ENCODE assay signal across 9 cellular contexts in genomic region chr10:76432274-76433012, GRCh38.
DNase-seq lines count a peak whose midpoint lies in the region; ATAC-seq and TF ChIP-seq lines count a peak whose summit lies in the region.
"Had no signal": no experiment of that assay in that cellular context is flagged by ENCODE, and none has a peak within 500 bp of the region (broad histone marks: within the 10 kb centered on the region; RNA-seq: fewer than 3 reads in every experiment).

No MANE protein-coding gene starts in this region.

- H3K56ac ChIP-seq in IMR-90 (ENCODE audit: extremely low read depth, insufficient read depth, low read length): no peak overlapping the region; the same call in 1 of the 2 replicates

- no peak overlapping the region for H3K4me2 ChIP-seq in IMR-90 (ENCODE audit: low read depth, low read length)

- peak overlapping the region; percentile 96 for H2BK120ac ChIP-seq in IMR-90 (ENCODE audit: low read depth, low read length)

- H4K20me1 ChIP-seq in IMR-90 (ENCODE audit: insufficient read depth, low read length): no peaks in the 10 kb centered on the region

- 100% methylated on average over 1 of the region's 6 CpGs; no CpG with 5 or more reads in 1 of the 2 experiments for WGBS in IMR-90 (ENCODE audit: extremely low coverage in 2 of 2, insufficient read length in 1 of 2), 2 experiments
- 61 to 63% methylated on average over 6 of the region's 6 CpGs for WGBS in lower leg skin, 2 donors
- WGBS in upper lobe of left lung, 2 donors: 87% methylated on average over 6 of the region's 6 CpGs

- peak overlapping the region; percentile 83 for H3K14ac ChIP-seq in IMR-90 (replicated peaks; ENCODE audit: low read depth, low read length)

- BruUV-seq in IMR-90 (replicated peaks; lab: Mats Ljungman, UMichigan): no TSS peak

- H4K91ac ChIP-seq in IMR-90 (ENCODE audit: insufficient read depth, low read depth, low read length): peak overlapping the region; percentile 87

- dilution Hi-C loops in IMR-90 (cut with HindIII; ENCODE audit: low sequenced_read_pairs, unreplicated experiment): no loop called here

- H3K4me3 ChIP-seq in IMR-90 (ENCODE audit: insufficient read depth, low read depth, low read length) (no peak overlapping the region), choroid plexus epithelial cell (ENCODE audit: low read depth, low read length) (no peak overlapping the region), lower leg skin (ENCODE audit: low read depth, poor library complexity, severe bottlenecking) (no peak overlapping the region), upper lobe of left lung (no peak overlapping the region)

- peak overlapping the region; percentile 76 for H2AFZ ChIP-seq in IMR-90 (replicated peaks; ENCODE audit: low read length, poor library complexity)

- no peaks in the 10 kb centered on the region for H3K4me1 Mint-ChIP-seq in activated CD4-positive, alpha-beta memory T cell treated with anti-CD3 and anti-CD28 coated beads, Interleukin-2, amount 10 ng/mL, durations not matched to agents 7 days and 5 days
- no peaks in the 10 kb centered on the region for H3K4me1 Mint-ChIP-seq in activated CD4-positive, alpha-beta T cell treated with anti-CD3 and anti-CD28 coated beads, Interleukin-2, amount 10 ng/mL, durations not matched to agents 7 days and 5 days

- peak overlapping the region; percentile 8 for H2BK5ac ChIP-seq in IMR-90 (ENCODE audit: low read depth, low read length, poor library complexity, severe bottlenecking)

- ATAC-seq in IMR-90 (ENCODE audit: low read depth) (peak; percentile 72), upper lobe of left lung (ENCODE audit: low FRiP score in 2 of 2) (peak; percentile 54 to 90), HG03175 (IDR thresholded peaks at IDR 0.05; ENCODE audit: unreplicated experiment) (no peak), HG03457 (IDR thresholded peaks at IDR 0.05; ENCODE audit: unreplicated experiment) (no peak)

- no peak for TF ChIP-seq EP300 in upper lobe of left lung (IDR thresholded peaks at IDR 0.05)

- DNase-seq in IMR-90 (peak; percentile 74), choroid plexus epithelial cell (ENCODE audit: low read depth) (peak; percentile 74), lower leg skin (ENCODE audit: low spot score in 2 of 2) (peak; percentile 62 to 90), upper lobe of left lung (no peak)
- DNase-seq in activated CD4-positive, alpha-beta memory T cell treated with anti-CD3 and anti-CD28 coated beads, Interleukin-2, amount 10 ng/mL, durations not matched to agents 7 days and 5 days: no peak
- DNase-seq in activated CD4-positive, alpha-beta T cell treated with anti-CD3 and anti-CD28 coated beads, Interleukin-2, amount 10 ng/mL, durations not matched to agents 7 days and 5 days: no peak
- DNase-seq: substantia nigra had no signal

- H3K18ac ChIP-seq in IMR-90 (ENCODE audit: low read depth, low read length): peak overlapping the region; percentile 2

- peak overlapping the region; percentile 82; the same call in 2 of the 3 replicates for H2BK15ac ChIP-seq in IMR-90 (ENCODE audit: low read depth, low read length)

- H3K4me3 Mint-ChIP-seq in activated CD4-positive, alpha-beta memory T cell treated with anti-CD3 and anti-CD28 coated beads, Interleukin-2, amount 10 ng/mL, durations not matched to agents 7 days and 5 days: no peak overlapping the region
- no peak overlapping the region for H3K4me3 Mint-ChIP-seq in activated CD4-positive, alpha-beta T cell treated with anti-CD3 and anti-CD28 coated beads, Interleukin-2, amount 10 ng/mL, durations not matched to agents 7 days and 5 days

- peak overlapping the region; percentile 65 for H2AK5ac ChIP-seq in IMR-90 (ENCODE audit: low read depth, low read length)

- no peak for TF ChIP-seq POLR2A in IMR-90 (IDR thresholded peaks at IDR 0.05; ENCODE audit: low read depth, low read length)
- TF ChIP-seq POLR2A in lower leg skin (IDR thresholded peaks at IDR 0.05): no peak
- no peak for TF ChIP-seq POLR2A in upper lobe of left lung (IDR thresholded peaks at IDR 0.05)

- TF ChIP-seq RAD21 in IMR-90 (IDR thresholded peaks at IDR 0.05; ENCODE audit: low read length): no peak

- H3K9me1 ChIP-seq in IMR-90 (ENCODE audit: insufficient read depth, low read length): peaks cover 13% of the 10 kb centered on the region

- no peaks in the 10 kb centered on the region for H3K9me3 ChIP-seq in IMR-90 (ENCODE audit: control insufficient read depth, insufficient read depth, low read length)
- H3K9me3 ChIP-seq in upper lobe of left lung: no peaks in the 10 kb centered on the region

- H4K8ac ChIP-seq in IMR-90 (ENCODE audit: low read depth in 2 of 2, low read length in 2 of 2): peak overlapping the region; percentile 52 to 63

- H3K4ac ChIP-seq in IMR-90 (ENCODE audit: low read depth, low read length): peak overlapping the region; percentile 95

- no peak overlapping the region for H3K9ac ChIP-seq in IMR-90 (ENCODE audit: low read depth, low read length)

- no peaks in the 10 kb centered on the region for H3K36me3 Mint-ChIP-seq in activated CD4-positive, alpha-beta memory T cell treated with anti-CD3 and anti-CD28 coated beads, Interleukin-2, amount 10 ng/mL, durations not matched to agents 7 days and 5 days (ENCODE audit: low read depth)
- H3K36me3 Mint-ChIP-seq in activated CD4-positive, alpha-beta T cell treated with anti-CD3 and anti-CD28 coated beads, Interleukin-2, amount 10 ng/mL, durations not matched to agents 7 days and 5 days (ENCODE audit: low read depth): no peaks in the 10 kb centered on the region

- peaks cover 11% of the 10 kb centered on the region for H3K9me3 Mint-ChIP-seq in activated CD4-positive, alpha-beta memory T cell treated with anti-CD3 and anti-CD28 coated beads, Interleukin-2, amount 10 ng/mL, durations not matched to agents 7 days and 5 days
- H3K9me3 Mint-ChIP-seq in activated CD4-positive, alpha-beta T cell treated with anti-CD3 and anti-CD28 coated beads, Interleukin-2, amount 10 ng/mL, durations not matched to agents 7 days and 5 days: no peaks in the 10 kb centered on the region

- in situ Hi-C loops in IMR-90 (cut with MboI; ENCODE audit: low sequenced_read_pairs): no loop called here

- H3K79me1 ChIP-seq in IMR-90 (ENCODE audit: low read depth in 1 of 2, low read length in 2 of 2): no peaks in the 10 kb centered on the region

- no peaks in the 10 kb centered on the region for H3K27me3 Mint-ChIP-seq in activated CD4-positive, alpha-beta memory T cell treated with anti-CD3 and anti-CD28 coated beads, Interleukin-2, amount 10 ng/mL, durations not matched to agents 7 days and 5 days
- H3K27me3 Mint-ChIP-seq in activated CD4-positive, alpha-beta T cell treated with anti-CD3 and anti-CD28 coated beads, Interleukin-2, amount 10 ng/mL, durations not matched to agents 7 days and 5 days: no peaks in the 10 kb centered on the region

- H3K36me3 ChIP-seq in IMR-90 (ENCODE audit: control insufficient read depth, insufficient read depth, low read length): no peaks in the 10 kb centered on the region
- H3K36me3 ChIP-seq in upper lobe of left lung: no peaks in the 10 kb centered on the region

- H3K23ac ChIP-seq in IMR-90 (ENCODE audit: low read depth, low read length): peak overlapping the region; percentile 83; the same call in 1 of the 2 replicates

- H3K27ac ChIP-seq in IMR-90 (ENCODE audit: insufficient read depth, low read length) (0 out of 2 replicates have a peak overlapping the region, but pooled peaks have one; percentile 5), upper lobe of left lung (peak overlapping the region; percentile 53 to 72 (median 61))

- POLR2A ChIA-PET in IMR-90 (lab: Charles Lee; ENCODE audit: unreplicated experiment): interaction anchor here (0.6 kb wide), 2 partner anchors 18 to 174 kb away, joined by 3 read pairs; no protein-coding TSS in a partner anchor
- POLR2A ChIA-PET in activated CD4-positive, alpha-beta memory T cell treated with anti-CD3 and anti-CD28 coated beads, Interleukin-2, amount 10 ng/mL, durations not matched to agents 7 days and 5 days (lab: Charles Lee): no interaction called here
- POLR2A ChIA-PET in activated CD4-positive, alpha-beta T cell treated with anti-CD3 and anti-CD28 coated beads, Interleukin-2, amount 10 ng/mL, durations not matched to agents 7 days and 5 days (lab: Charles Lee): no interaction called here

- TF ChIP-seq CTCF in IMR-90 (conservative IDR thresholded peaks at IDR 0.05; ENCODE audit: low read depth, low read length) (no peak), choroid plexus epithelial cell (conservative IDR thresholded peaks at IDR 0.05; ENCODE audit: low read depth, low read length) (no peak), lower leg skin (IDR thresholded peaks at IDR 0.05) (no peak), upper lobe of left lung (IDR thresholded peaks at IDR 0.05) (no peak)

- H2BK20ac ChIP-seq in IMR-90 (ENCODE audit: low read depth, low read length): peak overlapping the region; percentile 98

- H4K5ac ChIP-seq in IMR-90 (ENCODE audit: low read depth, low read length): no peak overlapping the region

- intact Hi-C loops in IMR-90 (cut with micrococcal nuclease) (loop anchor here (10.0 kb wide), 4 partner anchors 328 to 1028 kb away; partner anchors contain the start of gene ZNF503), lower leg skin (cut with DNase I; ENCODE audit: low total_unique reads) (no loop called here)

- CTCF ChIA-PET in IMR-90 (lab: Yijun Ruan, JAX): interaction anchor here (0.6 to 1.3 kb wide), 2 partner anchors 113 to 552 kb away, joined by 3 read pairs; no protein-coding TSS in a partner anchor
- CTCF ChIA-PET in activated CD4-positive, alpha-beta memory T cell treated with anti-CD3 and anti-CD28 coated beads, Interleukin-2, amount 10 ng/mL, durations not matched to agents 7 days and 5 days (lab: Charles Lee): no interaction called here
- CTCF ChIA-PET in activated CD4-positive, alpha-beta T cell treated with anti-CD3 and anti-CD28 coated beads, Interleukin-2, amount 10 ng/mL, durations not matched to agents 7 days and 5 days (lab: Charles Lee): no interaction called here

- H3K4me1 ChIP-seq in IMR-90 (ENCODE audit: control insufficient read depth, insufficient read depth, low read length): peaks cover 21% of the 10 kb centered on the region
- H3K4me1 ChIP-seq in upper lobe of left lung: peaks cover 8 to 25% (median 13%) of the 10 kb centered on the region in 4 donors

- no peak overlapping the region for H3K27ac Mint-ChIP-seq in activated CD4-positive, alpha-beta memory T cell treated with anti-CD3 and anti-CD28 coated beads, Interleukin-2, amount 10 ng/mL, durations not matched to agents 7 days and 5 days
- no peak overlapping the region for H3K27ac Mint-ChIP-seq in activated CD4-positive, alpha-beta T cell treated with anti-CD3 and anti-CD28 coated beads, Interleukin-2, amount 10 ng/mL, durations not matched to agents 7 days and 5 days

- H3K27me3 ChIP-seq in IMR-90 (ENCODE audit: control insufficient read depth, insufficient read depth, low read length) (no peaks in the 10 kb centered on the region), upper lobe of left lung (no peaks in the 10 kb centered on the region)

- peak overlapping the region; percentile 88 for H2AK9ac ChIP-seq in IMR-90 (replicated peaks; ENCODE audit: low read depth, low read length, poor library complexity)

TF ChIP-seq in IMR-90, 13 proteins besides CTCF, POLR2A, EP300 and RAD21 (continues in another document):
- TF ChIP-seq BHLHE40 (IDR thresholded peaks at IDR 0.05; ENCODE audit: low read depth, low read length) (no peak), SMC3 (IDR thresholded peaks at IDR 0.05; ENCODE audit: low read depth, low read length) (no peak)

Comparison
In these comparisons a context has a peak if more than half of its experiments do, and no peak if none do; other contexts are left out.
1. ATAC-seq: peak in IMR-90 (single experiment) and upper lobe of left lung (2 of 2); none in HG03175 (single experiment) and HG03457 (single experiment).
2. DNase-seq: peak in IMR-90 (single experiment), choroid plexus epithelial cell (single experiment) and lower leg skin (2 of 2); none in upper lobe of left lung (0 of 2), activated CD4-positive, alpha-beta memory T cell treated with anti-CD3 and anti-CD28 coated beads, Interleukin-2, amount 10 ng/mL, durations not matched to agents 7 days and 5 days (single experiment) and activated CD4-positive, alpha-beta T cell treated with anti-CD3 and anti-CD28 coated beads, Interleukin-2, amount 10 ng/mL, durations not matched to agents 7 days and 5 days (single experiment).